In genomic region chr3:5144316-5144994, GRCh38 we compare ENCODE assay signal across 20 cellular contexts. TPM values are rescaled to one million over a fixed set of nuclear protein-coding genes. Genes with fewer than 3 reads are reported as not detected.
DNase-seq lines count a peak whose midpoint lies in the region; ATAC-seq and TF ChIP-seq lines count a peak whose summit lies in the region.
"Had no signal": no experiment of that assay in that cellular context is flagged by ENCODE, and none has a peak within 500 bp of the region (broad histone marks: within the 10 kb centered on the region; RNA-seq: fewer than 3 reads in every experiment).

No MANE protein-coding gene starts in this region.

- H3K9me3 ChIP-seq in parathyroid adenoma (ENCODE audit: control insufficient read depth, low read length) = no peaks in the 10 kb centered on the region
- H3K9me3 ChIP-seq: colonic mucosa, thoracic aorta had no signal

- POLR2A ChIA-PET in WTC11 (lab: Charles Lee) = no interaction called here

- H3K9ac ChIP-seq in parathyroid adenoma = no peak overlapping the region

- CTCF ChIA-PET in WTC11 (lab: Charles Lee) = no interaction called here

- H3K4me1 ChIP-seq in parathyroid adenoma = peaks cover 3% of the 10 kb centered on the region
- H3K4me1 ChIP-seq: colonic mucosa had no signal

- H3K36me3 Mint-ChIP-seq in WTC11 = peaks cover 67% of the 10 kb centered on the region

- no peak overlapping the region for H2AFZ ChIP-seq in parathyroid adenoma

- intact Hi-C loops in lower leg skin (cut with DNase I; ENCODE audit: low total_unique reads) = no loop called here

- peak overlapping the region; percentile 1 for H3K27ac ChIP-seq in parathyroid adenoma
- H3K27ac ChIP-seq: colonic mucosa, thoracic aorta had no signal

- peaks cover 60% of the 10 kb centered on the region for H3K9me3 Mint-ChIP-seq in WTC11

- H3K36me3 ChIP-seq in parathyroid adenoma (ENCODE audit: control insufficient read depth, insufficient read depth, low read length) = no peaks in the 10 kb centered on the region
- H3K36me3 ChIP-seq: colonic mucosa, thoracic aorta had no signal

- no peak for TF ChIP-seq CTCF in WTC11 (IDR thresholded peaks at IDR 0.05)
- TF ChIP-seq CTCF in parathyroid adenoma (IDR thresholded peaks at IDR 0.05) = no peak
- no peak for TF ChIP-seq CTCF in lower leg skin (IDR thresholded peaks at IDR 0.05)

- H3K4me1 Mint-ChIP-seq in WTC11 = peaks cover 19% of the 10 kb centered on the region
- H3K4me1 Mint-ChIP-seq: H9 had no signal

- WGBS in lower leg skin, 2 donors = 74 to 77% methylated on average over 5 of the region's 5 CpGs

- peak; percentile 17 for DNase-seq in NCI-H2196 (lab: John Stamatoyannopoulos, UW; ENCODE audit: unreplicated experiment)
- no peak for DNase-seq in NCI-H2196 treated with DMSO at 0.1 percent for 48 hours (lab: John Stamatoyannopoulos, UW; ENCODE audit: unreplicated experiment)
- peak; percentile 58 for DNase-seq in HT-29 (ENCODE audit: low spot score)
- DNase-seq in WTC11 (ENCODE audit: low spot score) = no peak
- no peak for DNase-seq in cerebellum (ENCODE audit: low spot score)
- DNase-seq in lower leg skin (ENCODE audit: low spot score in 2 of 2) = no peak
- DNase-seq: activated CD4-positive, alpha-beta memory T cell treated with anti-CD3 and anti-CD28 coated beads, Interleukin-2, amount 10 ng/mL, durations not matched to agents 7 days and 5 days; amygdala; CD8-positive, alpha-beta T cell; colonic mucosa; erythroblast; H9; head of caudate nucleus; NCI-H1105; NCI-H2227 treated with DMSO at 0.1 percent for 48 hours; right cardiac atrium had no signal

- H3K27me3 Mint-ChIP-seq in WTC11 (ENCODE audit: low read depth) = no peaks in the 10 kb centered on the region
- H3K27me3 Mint-ChIP-seq: activated CD4-positive, alpha-beta memory T cell treated with anti-CD3 and anti-CD28 coated beads, Interleukin-2, amount 10 ng/mL, durations not matched to agents 7 days and 5 days had no signal

- peaks cover 93% of the 10 kb centered on the region for H3K79me2 ChIP-seq in parathyroid adenoma

- H3K4me3 Mint-ChIP-seq in WTC11 = no peak overlapping the region
- H3K4me3 Mint-ChIP-seq: activated CD4-positive, alpha-beta memory T cell treated with anti-CD3 and anti-CD28 coated beads, Interleukin-2, amount 10 ng/mL, durations not matched to agents 7 days and 5 days; CD8-positive, alpha-beta T cell; H9 had no signal

- no peak for TF ChIP-seq POLR2A in lower leg skin (IDR thresholded peaks at IDR 0.05)

- ATAC-seq in WTC11 (no peak), GM19328 (IDR thresholded peaks at IDR 0.05; ENCODE audit: unreplicated experiment) (no peak)
- ATAC-seq: CD8-positive, alpha-beta T cell; HepG2; right cardiac atrium had no signal

- peak overlapping the region; percentile 39 for H3K4me2 ChIP-seq in parathyroid adenoma (ENCODE audit: low read length)

- H3K27ac Mint-ChIP-seq in WTC11 = peak overlapping the region; percentile 19; the same call in 1 of the 2 replicates
- H3K27ac Mint-ChIP-seq: activated CD4-positive, alpha-beta memory T cell treated with anti-CD3 and anti-CD28 coated beads, Interleukin-2, amount 10 ng/mL, durations not matched to agents 7 days and 5 days; CD8-positive, alpha-beta T cell; H9 had no signal

- H3K27me3 ChIP-seq in parathyroid adenoma (ENCODE audit: control insufficient read depth, insufficient read depth, low read length) = no peaks in the 10 kb centered on the region
- H3K27me3 ChIP-seq: colonic mucosa had no signal

- H3K4me3 ChIP-seq in parathyroid adenoma (ENCODE audit: low read depth, low read length) (no peak overlapping the region), lower leg skin (ENCODE audit: low read depth, poor library complexity, severe bottlenecking) (no peak overlapping the region)
- H3K4me3 ChIP-seq: colonic mucosa, thoracic aorta had no signal

TF ChIP-seq in WTC11, 78 proteins besides CTCF, POLR2A, EP300 and RAD21 (continues in another document):
- TF ChIP-seq KAT7 (CRISPR knock-in tag; IDR thresholded peaks at IDR 0.05; ENCODE audit: borderline replicate concordance) (no peak), ZNF425 (CRISPR knock-in tag; conservative IDR thresholded peaks at IDR 0.05) (no peak), CREM (CRISPR knock-in tag; IDR thresholded peaks at IDR 0.05) (no peak), E2F1 (CRISPR knock-in tag; IDR thresholded peaks at IDR 0.05) (no peak), NR1H2 (CRISPR knock-in tag; IDR thresholded peaks at IDR 0.05) (no peak), ZSCAN18 (CRISPR knock-in tag; IDR thresholded peaks at IDR 0.05) (no peak), NFE2L1 (CRISPR knock-in tag; IDR thresholded peaks at IDR 0.05) (no peak), ESRRA (CRISPR knock-in tag; IDR thresholded peaks at IDR 0.05; ENCODE audit: borderline replicate concordance) (no peak), FOXK1 (CRISPR knock-in tag; IDR thresholded peaks at IDR 0.05) (no peak), GTF2I (CRISPR knock-in tag; conservative IDR thresholded peaks at IDR 0.05) (no peak), MLX (CRISPR knock-in tag; IDR thresholded peaks at IDR 0.05) (no peak), ATF3 (CRISPR knock-in tag; conservative IDR thresholded peaks at IDR 0.05) (no peak), CDX4 (CRISPR knock-in tag; IDR thresholded peaks at IDR 0.05; ENCODE audit: borderline replicate concordance) (no peak)

RNA-seq across cellular contexts. Expression of gene ARL8B, which starts 22.4 kb away (rescaled TPM):
- total RNA-seq in HT-29 (2014; rRNA removed; shearing (Covaris generic)) = 17.5 and 18.3 TPM in 2 replicates
- total RNA-seq in WTC11 (2021) (23.5 to 28.3 TPM (median 23.5 TPM) in 3 replicates), cerebellum (67.9 TPM), lower leg skin (10 to 100 TPM; 62.1 to 90.5 (median 81.5) TPM)

RNA-seq across cellular contexts. Expression of gene EDEM1, which starts 43.1 kb away (rescaled TPM):
- total RNA-seq in HT-29 (2014; rRNA removed; shearing (Covaris generic)) = 35.8 and 36.0 TPM in 2 replicates
- total RNA-seq in WTC11 (2021) = 18.0 to 22.4 TPM (median 18.0 TPM) in 3 replicates
- total RNA-seq in cerebellum = 12.1 TPM
- total RNA-seq in lower leg skin = 100 to 1,000 TPM in 1 of 4 donors, 10 to 100 TPM in 3; 72.4 to 121 (median 88.9) TPM

Comparison
In these comparisons a context has a peak if more than half of its experiments do, and no peak if none do; other contexts are left out.
1. DNase-seq: peak in NCI-H2196 (single experiment) and HT-29 (single experiment); none in NCI-H2196 treated with DMSO at 0.1 percent for 48 hours (single experiment), WTC11 (single experiment), cerebellum (single experiment) and lower leg skin (0 of 2).